Comparison of ENCODE assay signal across 12 cellular contexts in the genomic region with DNA sequence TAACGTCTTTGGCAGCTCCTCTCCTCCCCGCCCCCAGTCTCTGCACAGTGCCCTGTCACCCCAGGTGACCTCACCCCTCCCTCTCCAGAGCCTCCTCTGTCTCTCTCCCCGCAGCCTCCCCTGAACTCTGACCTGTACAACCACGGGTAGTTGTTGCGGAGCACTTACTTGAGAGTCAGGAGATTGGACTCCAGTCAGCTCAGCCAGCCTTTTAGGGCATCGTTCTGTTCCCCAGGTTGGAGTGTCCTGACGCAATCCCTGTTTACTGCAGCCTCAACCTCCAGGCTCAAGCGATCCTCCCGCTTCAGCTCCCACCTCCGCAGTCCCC.
A peak's percentile ranks its signal among the peaks of the same experiment; 100 is the strongest.
DNase-seq lines count a peak whose midpoint lies in the region; ATAC-seq, FAIRE-seq and TF ChIP-seq lines count a peak whose summit lies in the region.
"Had no signal": no experiment of that assay in that cellular context is flagged by ENCODE, and none has a peak within 500 bp of the region (broad histone marks: within the 10 kb centered on the region; RNA-seq: fewer than 3 reads in every experiment).

No MANE protein-coding gene starts in this region.

- TF ChIP-seq CTCF in D721Med (IDR thresholded peaks at IDR 0.05; ENCODE audit: insufficient read depth, missing control alignments) = no peak

- peak; percentile 30 for DNase-seq in stimulated activated CD4-positive, alpha-beta T cell treated with anti-CD3 and anti-CD28 coated beads, Interleukin-15, amount 100 ng/mL, for 24 hours
- DNase-seq in stimulated activated CD4-positive, alpha-beta T cell treated with anti-CD3 and anti-CD28 coated beads, Interleukin-12 subunit alpha, Interleukin-12 subunit beta, amount 100 ng/mL, for 4 hours = no peak
- DNase-seq in activated T-cell treated with anti-CD3 and anti-CD28 coated beads, Interleukin-2, amount 50 U/mL, for 72 hours = peak; percentile 26 to 27
- no peak for DNase-seq in memory B cell (ENCODE audit: low spot score in 2 of 2)
- peak; percentile 29 for DNase-seq in urothelium cell line (ENCODE audit: low spot score)
- DNase-seq in D721Med (ENCODE audit: insufficient read length, low spot score) = no peak
- DNase-seq: effector memory CD4-positive, alpha-beta T cell; NCI-H2081; SW 1271 had no signal

- H3K27ac Mint-ChIP-seq in activated T-cell treated with anti-CD3 and anti-CD28 coated beads, Interleukin-2, amount 50 U/mL, for 72 hours = no peak overlapping the region
- no peak overlapping the region for H3K27ac Mint-ChIP-seq in memory B cell

- no peaks in the 10 kb centered on the region for H3K36me3 Mint-ChIP-seq in activated T-cell treated with anti-CD3 and anti-CD28 coated beads, Interleukin-2, amount 50 U/mL, for 72 hours (ENCODE audit: insufficient read depth in 2 of 2)
- H3K36me3 Mint-ChIP-seq in memory B cell = peaks cover 3% of the 10 kb centered on the region

- H3K4me1 Mint-ChIP-seq in activated T-cell treated with anti-CD3 and anti-CD28 coated beads, Interleukin-2, amount 50 U/mL, for 72 hours (ENCODE audit: low read depth) = peaks cover 18% of the 10 kb centered on the region
- H3K4me1 Mint-ChIP-seq in memory B cell = peaks cover 4% of the 10 kb centered on the region

- H3K27me3 Mint-ChIP-seq in activated T-cell treated with anti-CD3 and anti-CD28 coated beads, Interleukin-2, amount 50 U/mL, for 72 hours (ENCODE audit: low read depth) = peaks cover 34% of the 10 kb centered on the region
- H3K27me3 Mint-ChIP-seq in memory B cell = peaks cover 28% of the 10 kb centered on the region

- peak overlapping the region; percentile 76 to 85 for H3K4me3 Mint-ChIP-seq in activated T-cell treated with anti-CD3 and anti-CD28 coated beads, Interleukin-2, amount 50 U/mL, for 72 hours
- peak overlapping the region; percentile 54 for H3K4me3 Mint-ChIP-seq in memory B cell

- H3K9me3 Mint-ChIP-seq in activated T-cell treated with anti-CD3 and anti-CD28 coated beads, Interleukin-2, amount 50 U/mL, for 72 hours = no peaks in the 10 kb centered on the region
- H3K9me3 Mint-ChIP-seq in memory B cell = no peaks in the 10 kb centered on the region

- no peak for FAIRE-seq in urothelium cell line (lab: Jason Lieb, UNC)
- FAIRE-seq in D721Med (lab: Jason Lieb, UNC) = no peak

- ATAC-seq in activated T-cell treated with anti-CD3 and anti-CD28 coated beads, Interleukin-2, amount 50 U/mL, for 72 hours (replicated peaks in 1 of 2) = peak; percentile 72 to 76
- no peak for ATAC-seq in memory B cell (ENCODE audit: low read depth)
- no peak for ATAC-seq in HG03354 (IDR thresholded peaks at IDR 0.05; ENCODE audit: poor library complexity, severe bottlenecking, unreplicated experiment)
- no peak for ATAC-seq in GM19467 (IDR thresholded peaks at IDR 0.05; ENCODE audit: unreplicated experiment)
- ATAC-seq: gastroesophageal sphincter had no signal

Comparison
In these comparisons a context has a peak if more than half of its experiments do, and no peak if none do; other contexts are left out.
1. DNase-seq: peak in stimulated activated CD4-positive, alpha-beta T cell treated with anti-CD3 and anti-CD28 coated beads, Interleukin-15, amount 100 ng/mL, for 24 hours (single experiment), activated T-cell treated with anti-CD3 and anti-CD28 coated beads, Interleukin-2, amount 50 U/mL, for 72 hours (2 of 2) and urothelium cell line (single experiment); none in stimulated activated CD4-positive, alpha-beta T cell treated with anti-CD3 and anti-CD28 coated beads, Interleukin-12 subunit alpha, Interleukin-12 subunit beta, amount 100 ng/mL, for 4 hours (single experiment), memory B cell (0 of 2) and D721Med (single experiment).
2. ATAC-seq: peak in activated T-cell treated with anti-CD3 and anti-CD28 coated beads, Interleukin-2, amount 50 U/mL, for 72 hours (2 of 2); none in memory B cell (single experiment), HG03354 (single experiment) and GM19467 (single experiment).